ENCODE assay signal across 19 cellular contexts in the genomic region with DNA sequence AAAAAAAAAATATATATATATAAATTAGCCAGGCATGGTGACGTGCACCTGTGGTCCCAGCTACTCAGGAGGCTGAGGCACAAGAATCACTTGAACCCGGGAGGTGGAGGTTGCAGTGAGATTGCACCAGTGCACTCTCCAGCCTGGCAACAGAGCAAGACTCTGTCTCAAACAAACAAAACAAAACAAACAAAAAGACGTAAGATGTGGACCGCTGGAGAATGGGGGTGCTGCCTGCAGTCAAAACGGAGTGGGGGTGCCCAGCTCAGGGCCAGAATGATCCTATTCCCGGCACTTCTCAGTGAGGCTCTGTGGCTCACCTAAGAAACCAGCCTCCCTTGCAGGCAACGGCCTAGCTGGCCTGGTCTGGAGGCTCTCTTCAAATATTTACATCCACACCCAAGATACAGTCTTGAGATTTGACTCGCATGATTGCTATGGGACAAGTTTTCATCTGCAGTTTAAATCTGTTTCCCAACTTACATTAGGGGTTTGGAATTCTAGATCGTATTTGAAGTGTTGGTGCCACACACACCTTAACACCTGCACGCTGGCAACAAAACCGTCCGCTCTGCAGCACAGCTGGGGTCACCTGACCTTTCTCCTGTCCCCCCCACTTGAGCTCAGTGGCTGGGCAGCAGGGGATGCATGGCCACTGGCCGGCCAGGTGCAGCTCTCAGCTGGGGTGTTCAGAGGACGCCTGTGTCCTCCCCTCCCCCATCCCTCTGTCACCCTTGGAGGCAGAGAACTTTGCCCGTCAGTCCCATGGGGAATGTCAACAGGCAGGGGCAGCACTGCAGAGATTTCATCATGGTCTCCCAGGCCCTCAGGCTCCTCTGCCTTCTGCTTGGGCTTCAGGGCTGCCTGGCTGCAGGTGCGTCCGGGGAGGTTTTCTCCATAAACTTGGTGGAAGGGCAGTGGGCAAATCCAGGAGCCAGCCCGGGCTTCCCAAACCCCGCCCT. TPM values are rescaled to one million over a fixed set of nuclear protein-coding genes. Genes with fewer than 3 reads are reported as not detected.
DNase-seq lines count a peak whose midpoint lies in the region; ATAC-seq and FAIRE-seq lines count a peak whose summit lies in the region.
"Had no signal": no experiment of that assay in that cellular context is flagged by ENCODE, and none has a peak within 500 bp of the region (broad histone marks: within the 10 kb centered on the region; RNA-seq: fewer than 3 reads in every experiment).

TSS of gene F7 (plus strand) at position 760 of the 962 bp plus-strand sequence. CDS start at position 811, 51 bp downstream.

- DNase-seq in AG08396 (ENCODE audit: low spot score), result peak; percentile 65
- peak; percentile 26 for DNase-seq in DMS153 (lab: John Stamatoyannopoulos, UW)
- DNase-seq in NCI-H345 treated with DMSO at 0.1 percent for 48 hours (lab: John Stamatoyannopoulos, UW; ENCODE audit: unreplicated experiment), result peak; percentile 15
- DNase-seq in left colon, result peak in 1 of 2 donors; percentile 27
- DNase-seq in head of caudate nucleus, result no peak
- no peak for DNase-seq in GM19239 (ENCODE audit: insufficient read length, low spot score)
- no peak for DNase-seq in activated naive CD4-positive, alpha-beta T cell treated with Interleukin-2 at 50 U/mL for 16 hours
- DNase-seq in hippocampal formation (lab: John Stamatoyannopoulos, UW), result no peak
- DNase-seq: activated CD4-positive, alpha-beta memory T cell treated with anti-CD3 and anti-CD28 coated beads, Interleukin-2, amount 10 ng/mL, durations not matched to agents 7 days and 5 days; anterior cingulate cortex; CD4-positive, CD25-positive, alpha-beta regulatory T cell; GOT3; sigmoid colon; stimulated activated naive CD4-positive, alpha-beta T cell; uterus had no signal

- ATAC-seq in left colon, result peak; percentile 75

- intact Hi-C loops in left colon (cut with DNase I, micrococcal nuclease), result no loop called here
- intact Hi-C loops in head of caudate nucleus (cut with DNase I), result no loop called here

- no peak for FAIRE-seq in GM19239 (lab: Jason Lieb, UNC)
- FAIRE-seq: colon had no signal

RNA-seq across cellular contexts. Expression of gene F7, which starts in this region (rescaled TPM):
- under 1 TPM in 1 of 2 donors, not detected in 1; 0.17 TPM for total RNA-seq in left colon
- total RNA-seq: activated CD4-positive, alpha-beta memory T cell treated with anti-CD3 and anti-CD28 coated beads, Interleukin-2, amount 10 ng/mL, durations not matched to agents 7 days and 5 days; activated T-helper 2 cell treated with anti-CD3 and anti-CD28 coated beads, Interferon-gamma antibody, Interleukin-2, Interleukin-4, amounts not matched to agents 10 μg/mL and 5 μg/mL and 100 μg/mL, durations not matched to agents 14 hours and 24 hours and 36 hours; CD4-positive, CD25-positive, alpha-beta regulatory T cell; lung microvascular endothelial cell; M059J; sigmoid colon had no signal

Comparison
In these comparisons a context has a peak if more than half of its experiments do, and no peak if none do; other contexts are left out.
1. Peak in ATAC-seq in left colon; RNA of the gene not detected or under 1 TPM.
2. DNase-seq: peak in AG08396 (single experiment), DMS153 (single experiment) and NCI-H345 treated with DMSO at 0.1 percent for 48 hours (single experiment); none in head of caudate nucleus (0 of 42), GM19239 (single experiment), activated naive CD4-positive, alpha-beta T cell treated with Interleukin-2 at 50 U/mL for 16 hours (single experiment) and hippocampal formation (0 of 2).